Comparison of ENCODE assay signal across 12 cellular contexts in the genomic region with DNA sequence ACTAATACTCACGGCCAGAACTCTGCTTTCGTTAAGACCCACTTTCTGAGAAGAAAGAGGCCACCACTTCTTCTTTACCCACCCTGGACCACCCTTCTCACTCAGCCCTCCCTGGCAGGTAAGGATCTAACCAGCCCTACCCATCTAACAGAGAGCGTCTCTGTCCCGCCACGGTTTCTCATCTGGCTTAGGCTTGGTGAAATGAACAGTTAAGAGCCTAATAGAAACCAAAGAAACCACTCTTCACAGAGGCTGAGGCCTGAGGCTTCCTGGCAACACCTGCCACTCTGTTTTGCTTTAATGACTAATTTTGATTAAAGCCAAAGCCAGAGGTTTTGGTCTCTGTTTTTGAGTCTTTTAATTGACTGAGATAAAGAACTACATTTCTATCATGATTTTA.
DNase-seq lines count a peak whose midpoint lies in the region; ATAC-seq, FAIRE-seq and TF ChIP-seq lines count a peak whose summit lies in the region.
"Had no signal": no experiment of that assay in that cellular context is flagged by ENCODE, and none has a peak within 500 bp of the region (broad histone marks: within the 10 kb centered on the region; RNA-seq: fewer than 3 reads in every experiment).

No MANE protein-coding gene starts in this region.

- H3K4me3 ChIP-seq in liver (ENCODE audit: low read depth in 1 of 3, low read length in 3 of 3) (no peak overlapping the region), right lobe of liver (no peak overlapping the region)

- WGBS in liver, result 91% methylated on average over 5 of the region's 5 CpGs
- WGBS in right lobe of liver (ENCODE audit: insufficient coverage, low coverage, low lambda C conversion rate, missing lambda C conversion rate), result 80% methylated on average over 3 of the region's 5 CpGs

- H3K4me1 ChIP-seq in liver (ENCODE audit: control insufficient read depth in 4 of 4, insufficient read depth in 4 of 4, low read length in 3 of 4) (peaks cover under 1 to 42% (median 12%) of the 10 kb centered on the region in 4 donors), right lobe of liver (peaks cover 0 to 22% (median 0%) of the 10 kb centered on the region in 4 donors)

- ATAC-seq in right lobe of liver, result no peak
- ATAC-seq in HG02571 (IDR thresholded peaks at IDR 0.05; ENCODE audit: unreplicated experiment), result peak; percentile 80
- ATAC-seq in HG03378 (IDR thresholded peaks at IDR 0.05; ENCODE audit: unreplicated experiment), result peak; percentile 77
- ATAC-seq: esophagus mucosa had no signal

- no peak for TF ChIP-seq RAD21 in liver (IDR thresholded peaks at IDR 0.05)

- H3K36me3 ChIP-seq in liver (ENCODE audit: control insufficient read depth in 4 of 4, insufficient read depth in 3 of 4, low read depth in 1 of 4, low read length in 3 of 4) (peaks cover 0 to 15% (median 0%) of the 10 kb centered on the region in 4 donors), right lobe of liver (no peaks in the 10 kb centered on the region)

- no peaks in the 10 kb centered on the region for H3K9me3 ChIP-seq in liver (ENCODE audit: control insufficient read depth in 4 of 4, low read length in 3 of 4)
- H3K9me3 ChIP-seq in right lobe of liver, result no peaks in the 10 kb centered on the region

- H3K27me3 ChIP-seq in liver (ENCODE audit: control insufficient read depth in 4 of 4, insufficient read depth in 4 of 4, low read length in 3 of 4) (no peaks in the 10 kb centered on the region), right lobe of liver (no peaks in the 10 kb centered on the region)

- no peak for TF ChIP-seq POLR2A in right lobe of liver (IDR thresholded peaks at IDR 0.05)

- peak overlapping the region; percentile 21 to 51 for H3K27ac ChIP-seq in liver (ENCODE audit: low read depth in 1 of 2, low read length in 2 of 2)
- H3K27ac ChIP-seq in right lobe of liver, result no peak overlapping the region

- FAIRE-seq in RCC 7860 (lab: Jason Lieb, UNC), result no peak
- FAIRE-seq: HTR-8/SVneo, islet of Langerhans, urothelium cell line had no signal

- no peak overlapping the region for H3K9ac ChIP-seq in liver (ENCODE audit: low read depth in 1 of 2, low read length in 2 of 2)

- intact Hi-C loops in right lobe of liver (cut with DNase I), result loop anchor here (10.0 kb wide), 1 partner anchor 455 kb away; no protein-coding TSS in a partner anchor

- TF ChIP-seq CTCF in liver (IDR thresholded peaks at IDR 0.05; ENCODE audit: low read depth, low read length, missing input control) (no peak), right lobe of liver (IDR thresholded peaks at IDR 0.05) (no peak)

- DNase-seq in right lobe of liver (no peak), RCC 7860 (ENCODE audit: low spot score) (no peak), ureter (ENCODE audit: low spot score) (no peak), EL (no peak)
- DNase-seq in activated CD4-positive, alpha-beta T cell treated with anti-CD3 and anti-CD28 coated beads, Interleukin-2, amount 50 U/mL, for 4 hours, result no peak

TF ChIP-seq in liver, 16 proteins besides CTCF, POLR2A, EP300 and RAD21:
- TF ChIP-seq JUND (IDR thresholded peaks at IDR 0.05) (no peak), YY1 (IDR thresholded peaks at IDR 0.05) (no peak), HNF4G (IDR thresholded peaks at IDR 0.05) (no peak), RXRA (IDR thresholded peaks at IDR 0.05) (no peak), NR2F2 (IDR thresholded peaks at IDR 0.05) (no peak), SP1 (IDR thresholded peaks at IDR 0.05) (no peak), HNF4A (conservative IDR thresholded peaks at IDR 0.05) (no peak), GABPA (IDR thresholded peaks at IDR 0.05 in 1 of 2, conservative IDR thresholded peaks at IDR 0.05 in 1 of 2) (no peak), FOXA2 (IDR thresholded peaks at IDR 0.05) (no peak)
- TF ChIP-seq, protein P1, sequence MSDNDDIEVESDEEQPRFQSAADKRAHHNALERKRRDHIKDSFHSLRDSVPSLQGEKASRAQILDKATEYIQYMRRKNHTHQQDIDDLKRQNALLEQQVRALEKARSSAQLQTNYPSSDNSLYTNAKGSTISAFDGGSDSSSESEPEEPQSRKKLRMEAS (IDR thresholded peaks at IDR 0.05), result no peak
- TF ChIP-seq, protein P2, sequence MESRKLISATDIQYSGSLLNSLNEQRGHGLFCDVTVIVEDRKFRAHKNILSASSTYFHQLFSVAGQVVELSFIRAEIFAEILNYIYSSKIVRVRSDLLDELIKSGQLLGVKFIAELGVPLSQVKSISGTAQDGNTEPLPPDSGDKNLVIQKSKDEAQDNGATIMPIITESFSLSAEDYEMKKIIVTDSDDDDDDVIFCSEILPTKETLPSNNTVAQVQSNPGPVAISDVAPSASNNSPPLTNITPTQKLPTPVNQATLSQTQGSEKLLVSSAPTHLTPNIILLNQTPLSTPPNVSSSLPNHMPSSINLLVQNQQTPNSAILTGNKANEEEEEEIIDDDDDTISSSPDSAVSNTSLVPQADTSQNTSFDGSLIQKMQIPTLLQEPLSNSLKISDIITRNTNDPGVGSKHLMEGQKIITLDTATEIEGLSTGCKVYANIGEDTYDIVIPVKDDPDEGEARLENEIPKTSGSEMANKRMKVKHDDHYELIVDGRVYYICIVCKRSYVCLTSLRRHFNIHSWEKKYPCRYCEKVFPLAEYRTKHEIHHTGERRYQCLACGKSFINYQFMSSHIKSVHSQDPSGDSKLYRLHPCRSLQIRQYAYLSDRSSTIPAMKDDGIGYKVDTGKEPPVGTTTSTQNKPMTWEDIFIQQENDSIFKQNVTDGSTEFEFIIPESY (IDR thresholded peaks at IDR 0.05), result no peak
- TF ChIP-seq, protein P3, sequence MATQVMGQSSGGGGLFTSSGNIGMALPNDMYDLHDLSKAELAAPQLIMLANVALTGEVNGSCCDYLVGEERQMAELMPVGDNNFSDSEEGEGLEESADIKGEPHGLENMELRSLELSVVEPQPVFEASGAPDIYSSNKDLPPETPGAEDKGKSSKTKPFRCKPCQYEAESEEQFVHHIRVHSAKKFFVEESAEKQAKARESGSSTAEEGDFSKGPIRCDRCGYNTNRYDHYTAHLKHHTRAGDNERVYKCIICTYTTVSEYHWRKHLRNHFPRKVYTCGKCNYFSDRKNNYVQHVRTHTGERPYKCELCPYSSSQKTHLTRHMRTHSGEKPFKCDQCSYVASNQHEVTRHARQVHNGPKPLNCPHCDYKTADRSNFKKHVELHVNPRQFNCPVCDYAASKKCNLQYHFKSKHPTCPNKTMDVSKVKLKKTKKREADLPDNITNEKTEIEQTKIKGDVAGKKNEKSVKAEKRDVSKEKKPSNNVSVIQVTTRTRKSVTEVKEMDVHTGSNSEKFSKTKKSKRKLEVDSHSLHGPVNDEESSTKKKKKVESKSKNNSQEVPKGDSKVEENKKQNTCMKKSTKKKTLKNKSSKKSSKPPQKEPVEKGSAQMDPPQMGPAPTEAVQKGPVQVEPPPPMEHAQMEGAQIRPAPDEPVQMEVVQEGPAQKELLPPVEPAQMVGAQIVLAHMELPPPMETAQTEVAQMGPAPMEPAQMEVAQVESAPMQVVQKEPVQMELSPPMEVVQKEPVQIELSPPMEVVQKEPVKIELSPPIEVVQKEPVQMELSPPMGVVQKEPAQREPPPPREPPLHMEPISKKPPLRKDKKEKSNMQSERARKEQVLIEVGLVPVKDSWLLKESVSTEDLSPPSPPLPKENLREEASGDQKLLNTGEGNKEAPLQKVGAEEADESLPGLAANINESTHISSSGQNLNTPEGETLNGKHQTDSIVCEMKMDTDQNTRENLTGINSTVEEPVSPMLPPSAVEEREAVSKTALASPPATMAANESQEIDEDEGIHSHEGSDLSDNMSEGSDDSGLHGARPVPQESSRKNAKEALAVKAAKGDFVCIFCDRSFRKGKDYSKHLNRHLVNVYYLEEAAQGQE (IDR thresholded peaks at IDR 0.05), result no peak
- TF ChIP-seq, protein P4, sequence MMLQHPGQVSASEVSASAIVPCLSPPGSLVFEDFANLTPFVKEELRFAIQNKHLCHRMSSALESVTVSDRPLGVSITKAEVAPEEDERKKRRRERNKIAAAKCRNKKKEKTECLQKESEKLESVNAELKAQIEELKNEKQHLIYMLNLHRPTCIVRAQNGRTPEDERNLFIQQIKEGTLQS (IDR thresholded peaks at IDR 0.05), result no peak

Comparison
In these comparisons a context has a peak if more than half of its experiments do, and no peak if none do; other contexts are left out.
1. H3K27ac ChIP-seq: peak in liver (2 of 2); none in right lobe of liver (0 of 3).
2. ATAC-seq: peak in HG02571 (single experiment) and HG03378 (single experiment); none in right lobe of liver (0 of 4).